Comparison of ENCODE assay signal across 1 cellular context in the genomic region with DNA sequence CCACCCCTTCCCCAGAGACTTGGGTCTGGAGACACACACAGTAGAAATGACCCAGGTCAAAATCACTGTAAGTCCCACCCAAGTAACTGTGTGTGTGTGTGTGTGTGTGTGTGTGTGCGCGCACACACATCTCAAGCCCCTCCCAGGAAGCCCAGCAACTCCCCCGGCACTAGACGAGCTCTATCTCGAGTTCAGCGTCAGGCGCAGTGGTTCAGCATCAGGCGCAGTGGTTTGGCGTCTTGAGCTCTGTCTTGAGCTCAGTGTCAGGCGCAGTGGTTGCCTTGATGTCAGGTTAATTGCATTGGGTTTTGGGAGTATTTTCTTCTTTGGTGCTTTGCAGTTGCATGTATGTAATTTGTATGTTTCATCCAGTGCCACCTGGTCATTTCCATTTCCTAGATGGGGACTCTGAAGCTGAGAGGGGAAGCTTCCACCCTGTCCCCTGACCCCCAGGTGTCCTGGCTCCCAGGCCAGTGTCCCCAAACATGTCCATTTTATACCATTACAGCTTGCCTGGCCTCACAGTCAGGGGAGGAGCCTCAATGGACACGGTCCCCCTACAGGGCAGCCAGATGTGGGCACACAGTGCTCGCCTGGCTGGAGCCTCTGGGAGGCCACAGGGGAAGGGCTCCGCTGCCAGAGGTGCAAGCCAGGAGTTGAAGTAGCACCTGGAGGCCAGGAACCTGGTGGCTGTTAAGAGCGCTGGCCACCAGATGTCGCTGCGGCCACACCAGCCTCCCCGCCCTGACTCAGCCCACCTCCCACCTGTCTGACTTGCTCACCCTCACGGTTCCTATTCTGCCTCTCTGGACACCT.
A peak's percentile ranks its signal among the peaks of the same experiment; 100 is the strongest.
TF ChIP-seq lines count a peak whose summit lies in the region.

No MANE protein-coding gene starts in this region.

TF ChIP-seq in HepG2, 621 proteins besides CTCF, POLR2A, EP300 and RAD21 (continued from another document and continues in another):
- no peak for TF ChIP-seq FOXP1 (IDR thresholded peaks at IDR 0.05)
- no peak for TF ChIP-seq FOXP1 (CRISPR knock-in tag; IDR thresholded peaks at IDR 0.05)
- TF ChIP-seq, protein P1, sequence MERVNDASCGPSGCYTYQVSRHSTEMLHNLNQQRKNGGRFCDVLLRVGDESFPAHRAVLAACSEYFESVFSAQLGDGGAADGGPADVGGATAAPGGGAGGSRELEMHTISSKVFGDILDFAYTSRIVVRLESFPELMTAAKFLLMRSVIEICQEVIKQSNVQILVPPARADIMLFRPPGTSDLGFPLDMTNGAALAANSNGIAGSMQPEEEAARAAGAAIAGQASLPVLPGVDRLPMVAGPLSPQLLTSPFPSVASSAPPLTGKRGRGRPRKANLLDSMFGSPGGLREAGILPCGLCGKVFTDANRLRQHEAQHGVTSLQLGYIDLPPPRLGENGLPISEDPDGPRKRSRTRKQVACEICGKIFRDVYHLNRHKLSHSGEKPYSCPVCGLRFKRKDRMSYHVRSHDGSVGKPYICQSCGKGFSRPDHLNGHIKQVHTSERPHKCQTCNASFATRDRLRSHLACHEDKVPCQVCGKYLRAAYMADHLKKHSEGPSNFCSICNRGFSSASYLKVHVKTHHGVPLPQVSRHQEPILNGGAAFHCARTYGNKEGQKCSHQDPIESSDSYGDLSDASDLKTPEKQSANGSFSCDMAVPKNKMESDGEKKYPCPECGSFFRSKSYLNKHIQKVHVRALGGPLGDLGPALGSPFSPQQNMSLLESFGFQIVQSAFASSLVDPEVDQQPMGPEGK (CRISPR knock-in tag; IDR thresholded peaks at IDR 0.05), result peak; percentile 41; the same call in 1 of the 2 replicates
- no peak for TF ChIP-seq ZNF790 (CRISPR knock-in tag; IDR thresholded peaks at IDR 0.05; ENCODE audit: borderline replicate concordance)
- TF ChIP-seq, protein P2, sequence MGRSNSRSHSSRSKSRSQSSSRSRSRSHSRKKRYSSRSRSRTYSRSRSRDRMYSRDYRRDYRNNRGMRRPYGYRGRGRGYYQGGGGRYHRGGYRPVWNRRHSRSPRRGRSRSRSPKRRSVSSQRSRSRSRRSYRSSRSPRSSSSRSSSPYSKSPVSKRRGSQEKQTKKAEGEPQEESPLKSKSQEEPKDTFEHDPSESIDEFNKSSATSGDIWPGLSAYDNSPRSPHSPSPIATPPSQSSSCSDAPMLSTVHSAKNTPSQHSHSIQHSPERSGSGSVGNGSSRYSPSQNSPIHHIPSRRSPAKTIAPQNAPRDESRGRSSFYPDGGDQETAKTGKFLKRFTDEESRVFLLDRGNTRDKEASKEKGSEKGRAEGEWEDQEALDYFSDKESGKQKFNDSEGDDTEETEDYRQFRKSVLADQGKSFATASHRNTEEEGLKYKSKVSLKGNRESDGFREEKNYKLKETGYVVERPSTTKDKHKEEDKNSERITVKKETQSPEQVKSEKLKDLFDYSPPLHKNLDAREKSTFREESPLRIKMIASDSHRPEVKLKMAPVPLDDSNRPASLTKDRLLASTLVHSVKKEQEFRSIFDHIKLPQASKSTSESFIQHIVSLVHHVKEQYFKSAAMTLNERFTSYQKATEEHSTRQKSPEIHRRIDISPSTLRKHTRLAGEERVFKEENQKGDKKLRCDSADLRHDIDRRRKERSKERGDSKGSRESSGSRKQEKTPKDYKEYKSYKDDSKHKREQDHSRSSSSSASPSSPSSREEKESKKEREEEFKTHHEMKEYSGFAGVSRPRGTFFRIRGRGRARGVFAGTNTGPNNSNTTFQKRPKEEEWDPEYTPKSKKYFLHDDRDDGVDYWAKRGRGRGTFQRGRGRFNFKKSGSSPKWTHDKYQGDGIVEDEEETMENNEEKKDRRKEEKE (IDR thresholded peaks at IDR 0.05), result no peak
- TF ChIP-seq JARID2 (CRISPR knock-in tag; IDR thresholded peaks at IDR 0.05; ENCODE audit: insufficient replicate concordance), result peak; percentile 92
- TF ChIP-seq, protein P3, sequence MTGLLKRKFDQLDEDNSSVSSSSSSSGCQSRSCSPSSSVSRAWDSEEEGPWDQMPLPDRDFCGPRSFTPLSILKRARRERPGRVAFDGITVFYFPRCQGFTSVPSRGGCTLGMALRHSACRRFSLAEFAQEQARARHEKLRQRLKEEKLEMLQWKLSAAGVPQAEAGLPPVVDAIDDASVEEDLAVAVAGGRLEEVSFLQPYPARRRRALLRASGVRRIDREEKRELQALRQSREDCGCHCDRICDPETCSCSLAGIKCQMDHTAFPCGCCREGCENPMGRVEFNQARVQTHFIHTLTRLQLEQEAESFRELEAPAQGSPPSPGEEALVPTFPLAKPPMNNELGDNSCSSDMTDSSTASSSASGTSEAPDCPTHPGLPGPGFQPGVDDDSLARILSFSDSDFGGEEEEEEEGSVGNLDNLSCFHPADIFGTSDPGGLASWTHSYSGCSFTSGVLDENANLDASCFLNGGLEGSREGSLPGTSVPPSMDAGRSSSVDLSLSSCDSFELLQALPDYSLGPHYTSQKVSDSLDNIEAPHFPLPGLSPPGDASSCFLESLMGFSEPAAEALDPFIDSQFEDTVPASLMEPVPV (CRISPR knock-in tag; IDR thresholded peaks at IDR 0.05), result peak; percentile 81; the same call in 1 of the 2 replicates
- TF ChIP-seq, protein P4, sequence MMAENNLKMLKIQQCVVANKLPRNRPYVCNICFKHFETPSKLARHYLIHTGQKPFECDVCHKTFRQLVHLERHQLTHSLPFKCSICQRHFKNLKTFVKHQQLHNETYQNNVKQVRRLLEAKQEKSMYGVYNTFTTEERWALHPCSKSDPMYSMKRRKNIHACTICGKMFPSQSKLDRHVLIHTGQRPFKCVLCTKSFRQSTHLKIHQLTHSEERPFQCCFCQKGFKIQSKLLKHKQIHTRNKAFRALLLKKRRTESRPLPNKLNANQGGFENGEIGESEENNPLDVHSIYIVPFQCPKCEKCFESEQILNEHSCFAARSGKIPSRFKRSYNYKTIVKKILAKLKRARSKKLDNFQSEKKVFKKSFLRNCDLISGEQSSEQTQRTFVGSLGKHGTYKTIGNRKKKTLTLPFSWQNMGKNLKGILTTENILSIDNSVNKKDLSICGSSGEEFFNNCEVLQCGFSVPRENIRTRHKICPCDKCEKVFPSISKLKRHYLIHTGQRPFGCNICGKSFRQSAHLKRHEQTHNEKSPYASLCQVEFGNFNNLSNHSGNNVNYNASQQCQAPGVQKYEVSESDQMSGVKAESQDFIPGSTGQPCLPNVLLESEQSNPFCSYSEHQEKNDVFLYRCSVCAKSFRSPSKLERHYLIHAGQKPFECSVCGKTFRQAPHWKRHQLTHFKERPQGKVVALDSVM (CRISPR knock-in tag; IDR thresholded peaks at IDR 0.05), result no peak
- no peak for TF ChIP-seq ZSCAN21 (CRISPR knock-in tag; IDR thresholded peaks at IDR 0.05; ENCODE audit: borderline replicate concordance)
- TF ChIP-seq, protein P5, sequence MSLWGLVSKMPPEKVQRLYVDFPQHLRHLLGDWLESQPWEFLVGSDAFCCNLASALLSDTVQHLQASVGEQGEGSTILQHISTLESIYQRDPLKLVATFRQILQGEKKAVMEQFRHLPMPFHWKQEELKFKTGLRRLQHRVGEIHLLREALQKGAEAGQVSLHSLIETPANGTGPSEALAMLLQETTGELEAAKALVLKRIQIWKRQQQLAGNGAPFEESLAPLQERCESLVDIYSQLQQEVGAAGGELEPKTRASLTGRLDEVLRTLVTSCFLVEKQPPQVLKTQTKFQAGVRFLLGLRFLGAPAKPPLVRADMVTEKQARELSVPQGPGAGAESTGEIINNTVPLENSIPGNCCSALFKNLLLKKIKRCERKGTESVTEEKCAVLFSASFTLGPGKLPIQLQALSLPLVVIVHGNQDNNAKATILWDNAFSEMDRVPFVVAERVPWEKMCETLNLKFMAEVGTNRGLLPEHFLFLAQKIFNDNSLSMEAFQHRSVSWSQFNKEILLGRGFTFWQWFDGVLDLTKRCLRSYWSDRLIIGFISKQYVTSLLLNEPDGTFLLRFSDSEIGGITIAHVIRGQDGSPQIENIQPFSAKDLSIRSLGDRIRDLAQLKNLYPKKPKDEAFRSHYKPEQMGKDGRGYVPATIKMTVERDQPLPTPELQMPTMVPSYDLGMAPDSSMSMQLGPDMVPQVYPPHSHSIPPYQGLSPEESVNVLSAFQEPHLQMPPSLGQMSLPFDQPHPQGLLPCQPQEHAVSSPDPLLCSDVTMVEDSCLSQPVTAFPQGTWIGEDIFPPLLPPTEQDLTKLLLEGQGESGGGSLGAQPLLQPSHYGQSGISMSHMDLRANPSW (CRISPR knock-in tag; IDR thresholded peaks at IDR 0.05; ENCODE audit: borderline replicate concordance), result no peak
- peak; percentile 28; the same call in 1 of the 2 replicates for TF ChIP-seq ZBTB20 (CRISPR knock-in tag; IDR thresholded peaks at IDR 0.05; ENCODE audit: borderline replicate concordance, low read depth)
- TF ChIP-seq MAF1 (CRISPR knock-in tag; IDR thresholded peaks at IDR 0.05; ENCODE audit: borderline replicate concordance), result no peak
- TF ChIP-seq STAT5B (CRISPR knock-in tag; IDR thresholded peaks at IDR 0.05), result no peak
- TF ChIP-seq ZNF850 (CRISPR knock-in tag; conservative IDR thresholded peaks at IDR 0.05), result no peak
- no peak for TF ChIP-seq ZNF260 (CRISPR knock-in tag; IDR thresholded peaks at IDR 0.05; ENCODE audit: borderline replicate concordance, low read depth)
- no peak for TF ChIP-seq SAFB2 (CRISPR knock-in tag; IDR thresholded peaks at IDR 0.05; ENCODE audit: borderline replicate concordance, low read depth)
- TF ChIP-seq, protein P6, sequence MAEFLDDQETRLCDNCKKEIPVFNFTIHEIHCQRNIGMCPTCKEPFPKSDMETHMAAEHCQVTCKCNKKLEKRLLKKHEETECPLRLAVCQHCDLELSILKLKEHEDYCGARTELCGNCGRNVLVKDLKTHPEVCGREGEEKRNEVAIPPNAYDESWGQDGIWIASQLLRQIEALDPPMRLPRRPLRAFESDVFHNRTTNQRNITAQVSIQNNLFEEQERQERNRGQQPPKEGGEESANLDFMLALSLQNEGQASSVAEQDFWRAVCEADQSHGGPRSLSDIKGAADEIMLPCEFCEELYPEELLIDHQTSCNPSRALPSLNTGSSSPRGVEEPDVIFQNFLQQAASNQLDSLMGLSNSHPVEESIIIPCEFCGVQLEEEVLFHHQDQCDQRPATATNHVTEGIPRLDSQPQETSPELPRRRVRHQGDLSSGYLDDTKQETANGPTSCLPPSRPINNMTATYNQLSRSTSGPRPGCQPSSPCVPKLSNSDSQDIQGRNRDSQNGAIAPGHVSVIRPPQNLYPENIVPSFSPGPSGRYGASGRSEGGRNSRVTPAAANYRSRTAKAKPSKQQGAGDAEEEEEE (CRISPR knock-in tag; IDR thresholded peaks at IDR 0.05; ENCODE audit: borderline replicate concordance), result no peak
- no peak for TF ChIP-seq ZNF883 (CRISPR knock-in tag; IDR thresholded peaks at IDR 0.05; ENCODE audit: not compliant biosample characterization)
- peak; percentile 40 for TF ChIP-seq IKZF4 (CRISPR knock-in tag; IDR thresholded peaks at IDR 0.05; ENCODE audit: borderline replicate concordance, low read depth, not compliant biosample characterization)
- TF ChIP-seq BRCA1 (CRISPR knock-in tag; IDR thresholded peaks at IDR 0.05), result no peak
- TF ChIP-seq FOSL1 (CRISPR knock-in tag; IDR thresholded peaks at IDR 0.05; ENCODE audit: borderline replicate concordance), result no peak
- TF ChIP-seq, protein P7, sequence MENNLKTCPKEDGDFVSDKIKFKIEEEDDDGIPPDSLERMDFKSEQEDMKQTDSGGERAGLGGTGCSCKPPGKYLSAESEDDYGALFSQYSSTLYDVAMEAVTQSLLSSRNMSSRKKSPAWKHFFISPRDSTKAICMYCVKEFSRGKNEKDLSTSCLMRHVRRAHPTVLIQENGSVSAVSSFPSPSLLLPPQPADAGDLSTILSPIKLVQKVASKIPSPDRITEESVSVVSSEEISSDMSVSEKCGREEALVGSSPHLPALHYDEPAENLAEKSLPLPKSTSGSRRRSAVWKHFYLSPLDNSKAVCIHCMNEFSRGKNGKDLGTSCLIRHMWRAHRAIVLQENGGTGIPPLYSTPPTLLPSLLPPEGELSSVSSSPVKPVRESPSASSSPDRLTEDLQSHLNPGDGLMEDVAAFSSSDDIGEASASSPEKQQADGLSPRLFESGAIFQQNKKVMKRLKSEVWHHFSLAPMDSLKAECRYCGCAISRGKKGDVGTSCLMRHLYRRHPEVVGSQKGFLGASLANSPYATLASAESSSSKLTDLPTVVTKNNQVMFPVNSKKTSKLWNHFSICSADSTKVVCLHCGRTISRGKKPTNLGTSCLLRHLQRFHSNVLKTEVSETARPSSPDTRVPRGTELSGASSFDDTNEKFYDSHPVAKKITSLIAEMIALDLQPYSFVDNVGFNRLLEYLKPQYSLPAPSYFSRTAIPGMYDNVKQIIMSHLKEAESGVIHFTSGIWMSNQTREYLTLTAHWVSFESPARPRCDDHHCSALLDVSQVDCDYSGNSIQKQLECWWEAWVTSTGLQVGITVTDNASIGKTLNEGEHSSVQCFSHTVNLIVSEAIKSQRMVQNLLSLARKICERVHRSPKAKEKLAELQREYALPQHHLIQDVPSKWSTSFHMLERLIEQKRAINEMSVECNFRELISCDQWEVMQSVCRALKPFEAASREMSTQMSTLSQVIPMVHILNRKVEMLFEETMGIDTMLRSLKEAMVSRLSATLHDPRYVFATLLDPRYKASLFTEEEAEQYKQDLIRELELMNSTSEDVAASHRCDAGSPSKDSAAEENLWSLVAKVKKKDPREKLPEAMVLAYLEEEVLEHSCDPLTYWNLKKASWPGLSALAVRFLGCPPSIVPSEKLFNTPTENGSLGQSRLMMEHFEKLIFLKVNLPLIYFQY (CRISPR knock-in tag; IDR thresholded peaks at IDR 0.05; ENCODE audit: borderline replicate concordance), result peak; percentile 64
- TF ChIP-seq MBNL3 (CRISPR knock-in tag; conservative IDR thresholded peaks at IDR 0.05), result no peak
- TF ChIP-seq, protein P8, sequence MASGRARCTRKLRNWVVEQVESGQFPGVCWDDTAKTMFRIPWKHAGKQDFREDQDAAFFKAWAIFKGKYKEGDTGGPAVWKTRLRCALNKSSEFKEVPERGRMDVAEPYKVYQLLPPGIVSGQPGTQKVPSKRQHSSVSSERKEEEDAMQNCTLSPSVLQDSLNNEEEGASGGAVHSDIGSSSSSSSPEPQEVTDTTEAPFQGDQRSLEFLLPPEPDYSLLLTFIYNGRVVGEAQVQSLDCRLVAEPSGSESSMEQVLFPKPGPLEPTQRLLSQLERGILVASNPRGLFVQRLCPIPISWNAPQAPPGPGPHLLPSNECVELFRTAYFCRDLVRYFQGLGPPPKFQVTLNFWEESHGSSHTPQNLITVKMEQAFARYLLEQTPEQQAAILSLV (CRISPR knock-in tag; IDR thresholded peaks at IDR 0.05; ENCODE audit: borderline replicate concordance), result no peak
- no peak for TF ChIP-seq MZF1 (CRISPR knock-in tag; IDR thresholded peaks at IDR 0.05; ENCODE audit: borderline replicate concordance)
- TF ChIP-seq SAP130 (CRISPR knock-in tag; IDR thresholded peaks at IDR 0.05; ENCODE audit: low read depth), result peak; percentile 26; the same call in 1 of the 2 replicates
- no peak for TF ChIP-seq ZNF709 (CRISPR knock-in tag; IDR thresholded peaks at IDR 0.05)
- TF ChIP-seq AKAP8 (CRISPR knock-in tag; IDR thresholded peaks at IDR 0.05), result no peak
- no peak for TF ChIP-seq POLR2AphosphoS5 (IDR thresholded peaks at IDR 0.05; ENCODE audit: low read depth, low read length)
- TF ChIP-seq KDM1A (CRISPR knock-in tag; IDR thresholded peaks at IDR 0.05), result no peak
- TF ChIP-seq PLRG1 (conservative IDR thresholded peaks at IDR 0.05), result no peak
- no peak for TF ChIP-seq ZSCAN29 (CRISPR knock-in tag; conservative IDR thresholded peaks at IDR 0.05)
- no peak for TF ChIP-seq HMGA1 (CRISPR knock-in tag; conservative IDR thresholded peaks at IDR 0.05)
- TF ChIP-seq ZFAT (CRISPR knock-in tag; conservative IDR thresholded peaks at IDR 0.05), result no peak
- TF ChIP-seq KLF6 (CRISPR knock-in tag; IDR thresholded peaks at IDR 0.05), result peak; percentile 40; the same call in 1 of the 2 replicates
- 0 out of 2 replicates have a peak, but pooled peaks have one; percentile 39 for TF ChIP-seq ZNF432 (CRISPR knock-in tag; IDR thresholded peaks at IDR 0.05; ENCODE audit: borderline replicate concordance)
